11 cellular contexts compared by ENCODE assay signal in genomic region chr13:33355470-33355869, GRCh38.
A peak's percentile ranks its signal among the peaks of the same experiment; 100 is the strongest.
DNase-seq lines count a peak whose midpoint lies in the region; ATAC-seq and TF ChIP-seq lines count a peak whose summit lies in the region.
"Had no signal": no experiment of that assay in that cellular context is flagged by ENCODE, and none has a peak within 500 bp of the region (broad histone marks: within the 10 kb centered on the region; RNA-seq: fewer than 3 reads in every experiment).

No MANE protein-coding gene starts in this region.

- CTCF ChIA-PET in activated CD4-positive, alpha-beta memory T cell treated with anti-CD3 and anti-CD28 coated beads, Interleukin-2, amount 10 ng/mL, durations not matched to agents 7 days and 5 days (lab: Charles Lee): no interaction called here

- DNase-seq in Ammon's horn (ENCODE audit: low spot score): peak; percentile 42
- DNase-seq in NOMO-1 (lab: John Stamatoyannopoulos, UW; ENCODE audit: unreplicated experiment in 2 of 2): peak; percentile 20 to 72
- DNase-seq in fibroblast of gingiva (ENCODE audit: low read depth): peak; percentile 98
- DNase-seq in pons (ENCODE audit: low spot score): peak; percentile 63
- no peak for DNase-seq in activated CD4-positive, alpha-beta memory T cell treated with anti-CD3 and anti-CD28 coated beads, Interleukin-2, amount 10 ng/mL, durations not matched to agents 7 days and 5 days
- no peak for DNase-seq in activated CD4-positive, alpha-beta T cell treated with anti-CD3 and anti-CD28 coated beads for 1 hour
- no peak for DNase-seq in endothelial cell (ENCODE audit: low spot score)
- DNase-seq: CD4-positive, alpha-beta memory T cell; NCI-H2171 had no signal

- no peak overlapping the region for H3K27ac Mint-ChIP-seq in activated CD4-positive, alpha-beta memory T cell treated with anti-CD3 and anti-CD28 coated beads, Interleukin-2, amount 10 ng/mL, durations not matched to agents 7 days and 5 days
- no peak overlapping the region for H3K27ac Mint-ChIP-seq in activated T-helper 17 cell treated with anti-CD3 and anti-CD28 coated beads, Interleukin-2, amount 50 U/mL, for 72 hours
- H3K27ac Mint-ChIP-seq in endothelial cell (ENCODE audit: unreplicated experiment): no peak overlapping the region
- H3K27ac Mint-ChIP-seq: activated naive CD8-positive, alpha-beta T cell; CD4-positive, alpha-beta memory T cell had no signal

- H3K4me1 Mint-ChIP-seq in activated CD4-positive, alpha-beta memory T cell treated with anti-CD3 and anti-CD28 coated beads, Interleukin-2, amount 10 ng/mL, durations not matched to agents 7 days and 5 days: peaks cover 2% of the 10 kb centered on the region
- H3K4me1 Mint-ChIP-seq in activated T-helper 17 cell treated with anti-CD3 and anti-CD28 coated beads, Interleukin-2, amount 50 U/mL, for 72 hours: peaks cover 4% of the 10 kb centered on the region
- H3K4me1 Mint-ChIP-seq in endothelial cell (ENCODE audit: unreplicated experiment): peaks cover 37% of the 10 kb centered on the region

- no peaks in the 10 kb centered on the region for H3K36me3 Mint-ChIP-seq in activated CD4-positive, alpha-beta memory T cell treated with anti-CD3 and anti-CD28 coated beads, Interleukin-2, amount 10 ng/mL, durations not matched to agents 7 days and 5 days (ENCODE audit: low read depth)
- no peaks in the 10 kb centered on the region for H3K36me3 Mint-ChIP-seq in activated T-helper 17 cell treated with anti-CD3 and anti-CD28 coated beads, Interleukin-2, amount 50 U/mL, for 72 hours (ENCODE audit: low read depth)
- peaks cover 10% of the 10 kb centered on the region for H3K36me3 Mint-ChIP-seq in endothelial cell (ENCODE audit: low read depth, unreplicated experiment)
- H3K36me3 Mint-ChIP-seq: activated naive CD8-positive, alpha-beta T cell; CD4-positive, alpha-beta memory T cell had no signal

- H3K27me3 Mint-ChIP-seq in activated CD4-positive, alpha-beta memory T cell treated with anti-CD3 and anti-CD28 coated beads, Interleukin-2, amount 10 ng/mL, durations not matched to agents 7 days and 5 days: peaks cover 23% of the 10 kb centered on the region
- H3K27me3 Mint-ChIP-seq in activated T-helper 17 cell treated with anti-CD3 and anti-CD28 coated beads, Interleukin-2, amount 50 U/mL, for 72 hours: peaks cover 52% of the 10 kb centered on the region
- peaks cover 6% of the 10 kb centered on the region for H3K27me3 Mint-ChIP-seq in endothelial cell (ENCODE audit: unreplicated experiment)

- no peak for TF ChIP-seq CTCF in endothelial cell (IDR thresholded peaks at IDR 0.05; ENCODE audit: unreplicated experiment)

- POLR2A ChIA-PET in activated CD4-positive, alpha-beta memory T cell treated with anti-CD3 and anti-CD28 coated beads, Interleukin-2, amount 10 ng/mL, durations not matched to agents 7 days and 5 days (lab: Charles Lee): no interaction called here

- ATAC-seq in activated T-helper 17 cell treated with anti-CD3 and anti-CD28 coated beads, Interleukin-2, amount 50 U/mL, for 72 hours (replicated peaks): no peak

- no peaks in the 10 kb centered on the region for H3K9me3 Mint-ChIP-seq in activated CD4-positive, alpha-beta memory T cell treated with anti-CD3 and anti-CD28 coated beads, Interleukin-2, amount 10 ng/mL, durations not matched to agents 7 days and 5 days
- no peaks in the 10 kb centered on the region for H3K9me3 Mint-ChIP-seq in activated T-helper 17 cell treated with anti-CD3 and anti-CD28 coated beads, Interleukin-2, amount 50 U/mL, for 72 hours
- no peaks in the 10 kb centered on the region for H3K9me3 Mint-ChIP-seq in endothelial cell (ENCODE audit: unreplicated experiment)

- H3K4me3 Mint-ChIP-seq in activated CD4-positive, alpha-beta memory T cell treated with anti-CD3 and anti-CD28 coated beads, Interleukin-2, amount 10 ng/mL, durations not matched to agents 7 days and 5 days: no peak overlapping the region
- no peak overlapping the region for H3K4me3 Mint-ChIP-seq in activated T-helper 17 cell treated with anti-CD3 and anti-CD28 coated beads, Interleukin-2, amount 50 U/mL, for 72 hours
- H3K4me3 Mint-ChIP-seq in endothelial cell (ENCODE audit: unreplicated experiment): no peak overlapping the region
- H3K4me3 Mint-ChIP-seq: activated naive CD8-positive, alpha-beta T cell; CD4-positive, alpha-beta memory T cell had no signal

Comparison
In these comparisons a context has a peak if more than half of its experiments do, and no peak if none do; other contexts are left out.
1. DNase-seq: peak in Ammon's horn (single experiment), NOMO-1 (2 of 2), fibroblast of gingiva (single experiment) and pons (single experiment); none in activated CD4-positive, alpha-beta memory T cell treated with anti-CD3 and anti-CD28 coated beads, Interleukin-2, amount 10 ng/mL, durations not matched to agents 7 days and 5 days (single experiment), activated CD4-positive, alpha-beta T cell treated with anti-CD3 and anti-CD28 coated beads for 1 hour (single experiment) and endothelial cell (single experiment).